In the genomic region with DNA sequence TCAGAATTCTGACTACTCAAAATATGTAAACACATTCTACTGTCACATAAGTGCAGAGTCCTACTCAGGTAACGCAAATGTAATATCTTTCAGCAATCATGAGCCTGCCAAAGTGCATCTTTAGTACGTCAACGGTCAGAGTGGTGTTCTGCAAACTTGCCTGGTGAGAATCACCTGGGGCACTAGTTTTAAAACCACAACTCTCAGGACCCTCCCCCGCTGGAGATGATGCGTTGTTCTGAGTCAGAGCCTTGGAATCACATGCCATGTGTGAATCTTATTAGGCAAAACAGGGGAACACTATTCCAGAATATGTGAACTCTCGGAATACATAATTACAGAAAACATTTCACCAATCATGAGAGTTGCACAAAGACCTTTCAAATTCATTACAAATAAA, we compare ENCODE assay signal across 17 cellular contexts.
DNase-seq lines count a peak whose midpoint lies in the region; ATAC-seq and FAIRE-seq lines count a peak whose summit lies in the region.
"Had no signal": no experiment of that assay in that cellular context is flagged by ENCODE, and none has a peak within 500 bp of the region (broad histone marks: within the 10 kb centered on the region; RNA-seq: fewer than 3 reads in every experiment).

No MANE protein-coding gene starts in this region.

- H3K27ac Mint-ChIP-seq in activated naive CD4-positive, alpha-beta T cell treated with anti-CD3 and anti-CD28 coated beads for 36 hours, result no peak overlapping the region
- H3K27ac Mint-ChIP-seq: activated T-cell treated with anti-CD3 and anti-CD28 coated beads, Interleukin-2, amount 50 U/mL, for 72 hours; brain; stimulated activated naive B cell treated with anti-CD40 and anti-IgM and Interleukin-4, amounts not matched to agents 10 μg/mL and 1 μg/mL and 100 μg/mL, for 72 hours; T-helper 17 cell had no signal

- peaks cover 14% of the 10 kb centered on the region for H3K36me3 Mint-ChIP-seq in activated naive CD4-positive, alpha-beta T cell treated with anti-CD3 and anti-CD28 coated beads for 36 hours (ENCODE audit: low read depth)
- H3K36me3 Mint-ChIP-seq: brain had no signal

- peaks cover 2% of the 10 kb centered on the region for H3K9me3 Mint-ChIP-seq in activated naive CD4-positive, alpha-beta T cell treated with anti-CD3 and anti-CD28 coated beads for 36 hours

- ATAC-seq in GM21737 (IDR thresholded peaks at IDR 0.05; ENCODE audit: unreplicated experiment), result no peak
- ATAC-seq in left colon, result no peak
- ATAC-seq: activated T-cell treated with anti-CD3 and anti-CD28 coated beads, Interleukin-2, amount 50 U/mL, for 72 hours; stimulated activated naive B cell treated with anti-CD40 and anti-IgM and Interleukin-4, amounts not matched to agents 10 μg/mL and 1 μg/mL and 100 μg/mL, for 72 hours; T-helper 17 cell had no signal

- H3K27me3 ChIP-seq in iPS DF 6.9 (ENCODE audit: control insufficient read depth, insufficient read depth, low read length), result no peaks in the 10 kb centered on the region

- H3K36me3 ChIP-seq in iPS DF 6.9 (ENCODE audit: control insufficient read depth, insufficient read depth, low read length), result no peaks in the 10 kb centered on the region

- H3K4me3 Mint-ChIP-seq in activated naive CD4-positive, alpha-beta T cell treated with anti-CD3 and anti-CD28 coated beads for 36 hours, result no peak overlapping the region
- H3K4me3 Mint-ChIP-seq: activated T-cell treated with anti-CD3 and anti-CD28 coated beads, Interleukin-2, amount 50 U/mL, for 72 hours; brain; naive B cell; stimulated activated naive B cell treated with anti-CD40 and anti-IgM and Interleukin-4, amounts not matched to agents 10 μg/mL and 1 μg/mL and 100 μg/mL, for 72 hours; T-helper 17 cell had no signal

- H3K27me3 Mint-ChIP-seq in activated naive CD4-positive, alpha-beta T cell treated with anti-CD3 and anti-CD28 coated beads for 36 hours (ENCODE audit: low read depth), result no peaks in the 10 kb centered on the region
- H3K27me3 Mint-ChIP-seq: naive B cell; stimulated activated naive B cell treated with anti-CD40 and anti-IgM and Interleukin-4, amounts not matched to agents 10 μg/mL and 1 μg/mL and 100 μg/mL, for 72 hours; T-helper 17 cell had no signal

- no peaks in the 10 kb centered on the region for H3K4me1 ChIP-seq in iPS DF 6.9 (ENCODE audit: control insufficient read depth, insufficient read depth, low read length)

- WGBS in iPS DF 6.9 (ENCODE audit: insufficient coverage, insufficient read length), result no CpG with 5 or more reads among the region's 6 CpGs

- no peak for FAIRE-seq in HTR-8/SVneo (lab: Jason Lieb, UNC)
- FAIRE-seq: GM12891 had no signal

- H3K4me1 Mint-ChIP-seq in activated naive CD4-positive, alpha-beta T cell treated with anti-CD3 and anti-CD28 coated beads for 36 hours (ENCODE audit: low read depth), result peaks cover 2% of the 10 kb centered on the region

- no peak overlapping the region for H3K27ac ChIP-seq in iPS DF 6.9 (ENCODE audit: low read length)

- DNase-seq in COLO829 (ENCODE audit: low spot score) (peak; percentile 19), HTR-8/SVneo (ENCODE audit: insufficient read length, low spot score) (peak; percentile 5), astrocyte of the hippocampus (ENCODE audit: low read depth, low spot score) (peak; percentile 57), iPS DF 6.9 (ENCODE audit: low read depth, low spot score) (peak; percentile 13), medulla oblongata (ENCODE audit: extremely low spot score) (no peak), left colon (no peak)
- no peak for DNase-seq in activated naive CD4-positive, alpha-beta T cell treated with anti-CD3 and anti-CD28 coated beads for 36 hours
- DNase-seq: activated CD4-positive, alpha-beta T cell treated with anti-CD3 and anti-CD28 coated beads, Interleukin-2, amount 50 U/mL, for 1 hour; activated T-cell treated with anti-CD3 and anti-CD28 coated beads, Interleukin-2, amount 50 U/mL, for 72 hours; DMS53; naive B cell; stimulated activated CD4-positive, alpha-beta T cell treated with anti-CD3 and anti-CD28 coated beads, Interleukin-4, amount 100 ng/mL, for 24 hours; stimulated activated naive B cell treated with anti-CD40 and anti-IgM and Interleukin-4, amounts not matched to agents 10 μg/mL and 1 μg/mL and 100 μg/mL, for 72 hours; T-helper 17 cell had no signal

- H3K9me3 ChIP-seq in iPS DF 6.9 (ENCODE audit: control insufficient read depth, insufficient read depth, low read length), result no peaks in the 10 kb centered on the region

- intact Hi-C loops in activated naive CD4-positive, alpha-beta T cell treated with anti-CD3 and anti-CD28 coated beads for 36 hours (cut with micrococcal nuclease), result no loop called here
- intact Hi-C loops in left colon (cut with DNase I, micrococcal nuclease), result no loop called here

- H3K4me3 ChIP-seq in iPS DF 6.9 (ENCODE audit: low read length), result no peak overlapping the region

- CTCF ChIA-PET in activated naive CD4-positive, alpha-beta T cell treated with anti-CD3 and anti-CD28 coated beads for 36 hours (lab: Charles Lee), result no interaction called here

Comparison
In these comparisons a context has a peak if more than half of its experiments do, and no peak if none do; other contexts are left out.
1. DNase-seq: peak in COLO829 (single experiment), HTR-8/SVneo (single experiment), astrocyte of the hippocampus (single experiment) and iPS DF 6.9 (single experiment); none in medulla oblongata (single experiment), activated naive CD4-positive, alpha-beta T cell treated with anti-CD3 and anti-CD28 coated beads for 36 hours (single experiment) and left colon (0 of 2).